In genomic region chr17:19720631-19721426, GRCh38 we compare ENCODE assay signal across 17 cellular contexts. TPM values are rescaled to one million over a fixed set of nuclear protein-coding genes. Genes with fewer than 3 reads are reported as not detected.
DNase-seq lines count a peak whose midpoint lies in the region; ATAC-seq, FAIRE-seq and TF ChIP-seq lines count a peak whose summit lies in the region.
"Had no signal": no experiment of that assay in that cellular context is flagged by ENCODE, and none has a peak within 500 bp of the region (broad histone marks: within the 10 kb centered on the region; RNA-seq: fewer than 3 reads in every experiment).

No MANE protein-coding gene starts in this region.

- H2AFZ ChIP-seq in K562 (ENCODE audit: low read depth, low read length) = no peak overlapping the region
- no peak overlapping the region for H2AFZ ChIP-seq in GM23248

- DNase-seq in ACHN (peak; percentile 85), K562 (ENCODE audit: extremely low read depth in 1 of 4, low spot score in 3 of 4) (no peak), mesendoderm (no peak), GM23248 (no peak), germinal center (ENCODE audit: low spot score) (no peak), Ammon's horn (ENCODE audit: low spot score) (no peak)
- DNase-seq: activated CD8-positive, alpha-beta memory T cell treated with anti-CD3 and anti-CD28 coated beads, Interleukin-2, amount 10 ng/mL, durations not matched to agents 7 days and 5 days; central memory CD4-positive, alpha-beta T cell; erythroblast; hypothalamus; NCI-H446 treated with DMSO at 0.1 percent for 48 hours; stimulated activated CD4-positive, alpha-beta T cell treated with anti-CD3 and anti-CD28 coated beads, Interleukin-4, amount 100 ng/mL, for 1 hour; stimulated activated naive CD4-positive, alpha-beta T cell had no signal

- H3K56ac ChIP-seq in mesendoderm (ENCODE audit: low read length) = peak overlapping the region; percentile 15

- FAIRE-seq in K562 (lab: Jason Lieb, UNC) = no peak

- no peaks in the 10 kb centered on the region for H3K79me2 ChIP-seq in K562 (ENCODE audit: control insufficient read depth, insufficient read depth, low read length)
- no peaks in the 10 kb centered on the region for H3K79me2 ChIP-seq in mesendoderm (ENCODE audit: control insufficient read depth, insufficient read depth, low read length)
- H3K79me2 ChIP-seq in GM23248 (ENCODE audit: insufficient read depth) = no peaks in the 10 kb centered on the region

- no peak overlapping the region for H2BK5ac ChIP-seq in mesendoderm (ENCODE audit: low read length)

- H3K27me3 ChIP-seq in K562 (ENCODE audit: control insufficient read depth in 2 of 2, insufficient read depth in 2 of 2, low read length in 2 of 2) (peaks cover 0 to 44% of the 10 kb centered on the region in 2 experiments; a peak in 2 of 5 replicates), mesendoderm (ENCODE audit: insufficient read depth, low read length, poor library complexity) (no peaks in the 10 kb centered on the region), GM23248 (replicated peaks; ENCODE audit: insufficient read depth) (no peaks in the 10 kb centered on the region)

- TF ChIP-seq POLR2A in K562 (conservative IDR thresholded peaks at IDR 0.05) = no peak

- H3K4me3 ChIP-seq in HEK293 (ENCODE audit: low read depth, low read length) (no peak overlapping the region), K562 (no peak overlapping the region), mesendoderm (ENCODE audit: low read length) (no peak overlapping the region), GM23248 (no peak overlapping the region)

- no peak overlapping the region for H4K5ac ChIP-seq in mesendoderm (ENCODE audit: low read length)

- POLR2A ChIA-PET in HEK293 (lab: Yijun Ruan, JAX) = no interaction called here
- POLR2A ChIA-PET in K562 (lab: Yijun Ruan, JAX) = interaction anchor here (0.7 kb wide), 1 partner anchor 1312 kb away, joined by 3 read pairs; no protein-coding TSS in a partner anchor

- no TSS peak for BruUV-seq in K562 (replicated peaks; lab: Mats Ljungman, UMichigan)

- H3K27ac ChIP-seq in HEK293 (ENCODE audit: extremely low read depth, low read depth, low read length) (no peak overlapping the region), K562 (ENCODE audit: extremely low read depth, low read depth, low read length) (no peak overlapping the region), mesendoderm (ENCODE audit: low read depth, low read length) (no peak overlapping the region), GM23248 (no peak overlapping the region)

- no peak for TF ChIP-seq CTCF in HEK293 (tag by site-specific recombination; IDR thresholded peaks at IDR 0.05)
- no peak for TF ChIP-seq CTCF in K562 (IDR thresholded peaks at IDR 0.05 in 2 of 3, conservative IDR thresholded peaks at IDR 0.05 in 1 of 3; ENCODE audit: insufficient read depth in 2 of 3, low read depth in 1 of 3, low read length in 3 of 3)

- H2AK5ac ChIP-seq in mesendoderm (ENCODE audit: low read length) = no peak overlapping the region

- intact Hi-C loops in K562 (cut with micrococcal nuclease) = no loop called here

- no peak overlapping the region for H3K4ac ChIP-seq in mesendoderm (ENCODE audit: low read depth, low read length)

- no peak overlapping the region for H3K18ac ChIP-seq in mesendoderm (ENCODE audit: low read length)

- CTCF ChIA-PET in HEK293 (lab: Yijun Ruan, JAX) = interaction anchor here (0.7 to 2.0 kb wide), 3 partner anchors 20 to 208 kb away, joined by 3 to 9 read pairs (median 3); no protein-coding TSS in a partner anchor
- CTCF ChIA-PET in K562 (lab: Yijun Ruan, JAX; ENCODE audit: low intra/inter-chr PET ratio) = no interaction called here

- in situ Hi-C loops in ACHN (cut with HindIII; ENCODE audit: low pct_ligation_motif_present, low pct_unique_long_range_greater_than_20kb, low sequenced_read_pairs) = no loop called here
- in situ Hi-C loops in K562 (cut with MboI) = no loop called here
- in situ Hi-C loops in GM23248 (cut with MboI) = no loop called here

- H4K20me1 ChIP-seq in K562 (replicated peaks; ENCODE audit: control insufficient read depth, insufficient read depth, low read length) (no peaks in the 10 kb centered on the region), GM23248 (ENCODE audit: insufficient read depth) (no peaks in the 10 kb centered on the region)

- H4K8ac ChIP-seq in mesendoderm (ENCODE audit: low read depth, low read length) = no peak overlapping the region

- no peaks in the 10 kb centered on the region for H3K9me3 ChIP-seq in HEK293 (ENCODE audit: control insufficient read depth, insufficient read depth, low read depth, low read length)
- H3K9me3 ChIP-seq in K562 (replicated peaks; ENCODE audit: control insufficient read depth, insufficient read depth, low read depth, low read length) = no peaks in the 10 kb centered on the region
- H3K9me3 ChIP-seq in GM23248 (ENCODE audit: low read depth) = no peaks in the 10 kb centered on the region

- H3K9me2 ChIP-seq in GM23248 (ENCODE audit: insufficient read depth) = no peaks in the 10 kb centered on the region

- ATAC-seq in K562 (no peak), HG03460 (IDR thresholded peaks at IDR 0.05; ENCODE audit: unreplicated experiment) (no peak)
- ATAC-seq: activated CD8-positive, alpha-beta memory T cell treated with anti-CD3 and anti-CD28 coated beads, Interleukin-2, amount 10 ng/mL, durations not matched to agents 7 days and 5 days had no signal

- H2BK120ac ChIP-seq in mesendoderm (ENCODE audit: low read depth, low read length) = no peak overlapping the region

- H3K4me2 ChIP-seq in K562 (ENCODE audit: insufficient read depth, low read length) = no peak overlapping the region
- no peak overlapping the region for H3K4me2 ChIP-seq in mesendoderm (ENCODE audit: low read length)
- no peak overlapping the region for H3K4me2 ChIP-seq in GM23248 (ENCODE audit: unreplicated experiment)

- no peaks in the 10 kb centered on the region for H3K36me3 ChIP-seq in HEK293 (ENCODE audit: control insufficient read depth in 2 of 2, insufficient read depth in 1 of 2, low read length in 2 of 2)
- H3K36me3 ChIP-seq in K562 (ENCODE audit: control insufficient read depth, insufficient read depth, low read length) = no peaks in the 10 kb centered on the region
- no peaks in the 10 kb centered on the region for H3K36me3 ChIP-seq in mesendoderm (ENCODE audit: control insufficient read depth, insufficient read depth, low read length)
- no peaks in the 10 kb centered on the region for H3K36me3 ChIP-seq in GM23248 (ENCODE audit: low read depth)

- no peak for TF ChIP-seq RAD21 in K562 (CRISPR knock-in tag; conservative IDR thresholded peaks at IDR 0.05 in 1 of 2, IDR thresholded peaks at IDR 0.05 in 1 of 2)

- 0% methylated on average over 8 of the region's 9 CpGs for WGBS in K562 (ENCODE audit: insufficient coverage, low coverage, missing lambda C conversion rate)
- WGBS in mesendoderm (ENCODE audit: extremely low coverage, insufficient coverage, low lambda C conversion rate) = no CpG with 5 or more reads among the region's 9 CpGs
- WGBS in GM23248 (ENCODE audit: low coverage in 1 of 2, low lambda C conversion rate in 2 of 2, missing lambda C conversion rate in 2 of 2), 2 experiments = 65 to 67% methylated on average over 9 of the region's 9 CpGs

- 0 out of 2 replicates have a peak, but pooled peaks cover 3% of the 10 kb centered on the region for H3F3A ChIP-seq in GM23248 (ENCODE audit: insufficient read depth)

- no peaks in the 10 kb centered on the region for H3K9me1 ChIP-seq in K562 (ENCODE audit: control insufficient read depth, insufficient read depth, low read length)

- TF ChIP-seq EP300 in K562 (IDR thresholded peaks at IDR 0.05; ENCODE audit: low read length) = no peak

- H3K23ac ChIP-seq in mesendoderm (ENCODE audit: low read length) = no peak overlapping the region

- no peak overlapping the region for H2BK15ac ChIP-seq in mesendoderm (replicated peaks; ENCODE audit: low read depth)

- H3K9ac ChIP-seq in K562 (ENCODE audit: insufficient read depth in 1 of 2, low read depth in 2 of 2, low read length in 2 of 2) (no peak overlapping the region), mesendoderm (ENCODE audit: low read length) (no peak overlapping the region), GM23248 (no peak overlapping the region)

- H3K4me1 ChIP-seq in HEK293 (ENCODE audit: control insufficient read depth, insufficient read depth, low read length) (no peaks in the 10 kb centered on the region), K562 (replicated peaks in 1 of 2; ENCODE audit: control insufficient read depth in 2 of 2, insufficient read depth in 2 of 2, low read length in 2 of 2) (peaks cover 0 to 4% of the 10 kb centered on the region in 2 experiments; a peak in 1 of 5 replicates), mesendoderm (ENCODE audit: control insufficient read depth, low read depth, low read length) (no peaks in the 10 kb centered on the region), GM23248 (ENCODE audit: insufficient read depth) (peaks cover 3% of the 10 kb centered on the region)

- H3K79me1 ChIP-seq in mesendoderm (ENCODE audit: low read length) = no peaks in the 10 kb centered on the region

RNA-seq across cellular contexts. Expression of gene SLC47A2, which starts 4.4 kb away (rescaled TPM):
- not detected in 2 replicates for total RNA-seq in K562 (2011; cell fraction: chromatin; rRNA removed; ENCODE audit: low replicate concordance)
- not detected in 2 replicates for total RNA-seq in K562 (2011; cell fraction: nucleolus; rRNA removed)
- not detected in 2 replicates for total RNA-seq in K562 (2011; cell fraction: nucleoplasm; rRNA removed)
- total RNA-seq in K562 (2014; rRNA removed) (not detected in 2 replicates), K562 (2014; rRNA removed; fragmentation: Illumina TruSeq; extraction: Trizol) (not detected in 2 replicates), K562 (2015; rRNA removed; fragmentation: Illumina TruSeq; extraction: Trizol) (not detected in 2 replicates), K562 (2021) (not detected in 2 replicates)
- polyA plus RNA-seq in K562 (2011; rRNA removed) (not detected in 2 replicates), K562 (2014; fragmentation: Illumina TruSeq; extraction: Trizol) (not detected in 2 replicates), K562 (2014; fragmentation: Nextera tagmentation; extraction: Ambion mirVana) (not detected), K562 (2014; rRNA removed) (not detected in 2 replicates), GM23248 (2016; fragmentation: Nextera tagmentation; extraction: Ambion mirVana) (not detected in 2 replicates)
- polyA plus RNA-seq in K562 (2011; cell fraction: cytosol; rRNA removed) = not detected in 2 replicates
- polyA plus RNA-seq in K562 (2011; cell fraction: nucleus; rRNA removed) = not detected in 2 replicates
- not detected in 2 replicates for polyA plus RNA-seq in K562 (2012)
- polyA minus RNA-seq in K562 (2011; rRNA and poly(A)+ RNA removed) = not detected in 2 replicates
- not detected in 2 replicates for polyA minus RNA-seq in K562 (2011; cell fraction: cytosol; rRNA and poly(A)+ RNA removed)
- not detected in 2 replicates for polyA minus RNA-seq in K562 (2011; cell fraction: nucleus; rRNA and poly(A)+ RNA removed)
- polyA plus RNA-seq in mesendoderm (2013, experiment 1 of 2) = not detected
- polyA plus RNA-seq in mesendoderm (2013, experiment 2 of 2) = 0.03 TPM
- total RNA-seq in GM23248 (2014; rRNA removed; shearing (Covaris generic)) = not detected in 2 replicates
- total RNA-seq: activated CD8-positive, alpha-beta memory T cell treated with anti-CD3 and anti-CD28 coated beads, Interleukin-2, amount 10 ng/mL, durations not matched to agents 7 days and 5 days; mesenteric fat pad had no signal
- polyA plus RNA-seq: BJ had no signal

RNA-seq across cellular contexts. Expression of gene ALDH3A1, which starts 27.3 kb away (rescaled TPM):
- not detected in 2 replicates for total RNA-seq in K562 (2011; cell fraction: chromatin; rRNA removed; ENCODE audit: low replicate concordance)
- not detected in 2 replicates for total RNA-seq in K562 (2011; cell fraction: nucleolus; rRNA removed)
- not detected in 2 replicates for total RNA-seq in K562 (2011; cell fraction: nucleoplasm; rRNA removed)
- total RNA-seq in K562 (2014; rRNA removed) = not detected in 2 replicates
- not detected in 2 replicates for total RNA-seq in K562 (2014; rRNA removed; fragmentation: Illumina TruSeq; extraction: Trizol)
- not detected in 2 replicates for total RNA-seq in K562 (2015; rRNA removed; fragmentation: Illumina TruSeq; extraction: Trizol)
- not detected in 2 replicates for total RNA-seq in K562 (2021)
- polyA plus RNA-seq in K562 (2011; rRNA removed) = not detected in 2 replicates
- polyA plus RNA-seq in K562 (2011; cell fraction: cytosol; rRNA removed) = not detected in 2 replicates
- not detected in 2 replicates for polyA plus RNA-seq in K562 (2011; cell fraction: nucleus; rRNA removed)
- polyA plus RNA-seq in K562 (2012) = not detected in 2 replicates
- polyA plus RNA-seq in K562 (2014; fragmentation: Illumina TruSeq; extraction: Trizol) = not detected in 2 replicates
- polyA plus RNA-seq in K562 (2014; fragmentation: Nextera tagmentation; extraction: Ambion mirVana) = not detected
- polyA plus RNA-seq in K562 (2014; rRNA removed) = not detected in 2 replicates
- not detected in 2 replicates for polyA minus RNA-seq in K562 (2011; rRNA and poly(A)+ RNA removed)
- not detected in 2 replicates for polyA minus RNA-seq in K562 (2011; cell fraction: cytosol; rRNA and poly(A)+ RNA removed)
- polyA minus RNA-seq in K562 (2011; cell fraction: nucleus; rRNA and poly(A)+ RNA removed) = not detected in 2 replicates
- polyA plus RNA-seq in mesendoderm (2013, experiment 1 of 2) = 0.52 TPM
- polyA plus RNA-seq in mesendoderm (2013, experiment 2 of 2) = 0.55 TPM
- total RNA-seq in GM23248 (2014; rRNA removed; shearing (Covaris generic)) = 1.2 and 22.1 TPM in 2 replicates
- 0.55 TPM in 1 of 2 replicates, not detected in the other for polyA plus RNA-seq in GM23248 (2016; fragmentation: Nextera tagmentation; extraction: Ambion mirVana)
